Comparison of ENCODE assay signal across 13 cellular contexts in genomic region chr3:106242779-106243178, GRCh38.
DNase-seq lines count a peak whose midpoint lies in the region; ATAC-seq and TF ChIP-seq lines count a peak whose summit lies in the region.
"Had no signal": no experiment of that assay in that cellular context is flagged by ENCODE, and none has a peak within 500 bp of the region (broad histone marks: within the 10 kb centered on the region; RNA-seq: fewer than 3 reads in every experiment).

No MANE protein-coding gene starts in this region.

- H3K9me3 Mint-ChIP-seq in CD8-positive, alpha-beta T cell, result no peaks in the 10 kb centered on the region

- in situ Hi-C loops in IMR-90 (cut with MboI; ENCODE audit: low sequenced_read_pairs), result no loop called here

- peak overlapping the region; percentile 44 for H3K4ac ChIP-seq in IMR-90 (ENCODE audit: low read depth, low read length)

- no CpG with 5 or more reads among the region's 3 CpGs for WGBS in IMR-90 (ENCODE audit: extremely low coverage in 2 of 2, insufficient read length in 1 of 2), 2 experiments
- WGBS in heart right ventricle, 2 donors, result 88 to 92% methylated on average over 3 of the region's 3 CpGs
- WGBS in hepatocyte (ENCODE audit: low lambda C conversion rate, missing lambda C conversion rate), result 82% methylated on average over 3 of the region's 3 CpGs

- DNase-seq in GM20000 (ENCODE audit: low spot score) (peak; percentile 7), IMR-90 (no peak), medulla oblongata (ENCODE audit: extremely low spot score) (peak; percentile 29), heart right ventricle (no peak), hepatocyte (ENCODE audit: low spot score) (no peak)
- no peak for DNase-seq in CD8-positive, alpha-beta T cell
- DNase-seq: effector CD8-positive, alpha-beta T cell; NCI-H2081; spleen; T1000 had no signal

- no peaks in the 10 kb centered on the region for H3K36me3 Mint-ChIP-seq in CD8-positive, alpha-beta T cell

- H2BK5ac ChIP-seq in IMR-90 (ENCODE audit: low read depth, low read length, poor library complexity, severe bottlenecking), result no peak overlapping the region

- no peak for TF ChIP-seq POLR2A in IMR-90 (IDR thresholded peaks at IDR 0.05; ENCODE audit: low read depth, low read length)

- no peaks in the 10 kb centered on the region; the same call in 1 of the 2 replicates for H3K9me1 ChIP-seq in IMR-90 (ENCODE audit: insufficient read depth, low read length)

- H3K36me3 ChIP-seq in IMR-90 (ENCODE audit: control insufficient read depth, insufficient read depth, low read length), result no peaks in the 10 kb centered on the region
- no peaks in the 10 kb centered on the region for H3K36me3 ChIP-seq in CD8-positive, alpha-beta T cell (ENCODE audit: insufficient read depth, low read length)
- no peaks in the 10 kb centered on the region for H3K36me3 ChIP-seq in heart right ventricle
- H3K36me3 ChIP-seq in hepatocyte (replicated peaks; ENCODE audit: insufficient read depth, low read depth), result no peaks in the 10 kb centered on the region
- H3K36me3 ChIP-seq: spleen had no signal

- H3K79me1 ChIP-seq in IMR-90 (ENCODE audit: low read depth in 1 of 2, low read length in 2 of 2), result no peaks in the 10 kb centered on the region

- POLR2A ChIA-PET in IMR-90 (lab: Charles Lee; ENCODE audit: unreplicated experiment), result no interaction called here
- POLR2A ChIA-PET in CD8-positive, alpha-beta T cell (lab: Charles Lee), result interaction anchor here (1.1 kb wide), 1 partner anchor 14 kb away, joined by 3 read pairs; no protein-coding TSS in a partner anchor

- no peak overlapping the region for H2AK5ac ChIP-seq in IMR-90 (ENCODE audit: low read depth, low read length)

- no peaks in the 10 kb centered on the region for H3K27me3 Mint-ChIP-seq in CD8-positive, alpha-beta T cell (ENCODE audit: low read depth)

- H3K4me1 Mint-ChIP-seq in CD8-positive, alpha-beta T cell (ENCODE audit: low read depth), result no peaks in the 10 kb centered on the region

- no peak overlapping the region for H3K4me3 ChIP-seq in IMR-90 (ENCODE audit: insufficient read depth, low read depth, low read length)
- no peak overlapping the region for H3K4me3 ChIP-seq in CD8-positive, alpha-beta T cell (ENCODE audit: low read depth, low read length)
- H3K4me3 ChIP-seq in heart right ventricle, result no peak overlapping the region
- no peak overlapping the region for H3K4me3 ChIP-seq in hepatocyte
- H3K4me3 ChIP-seq: spleen had no signal

- no TSS peak for BruUV-seq in IMR-90 (replicated peaks; lab: Mats Ljungman, UMichigan)

- no peaks in the 10 kb centered on the region for H3K79me2 ChIP-seq in hepatocyte

- no peak overlapping the region for H3K56ac ChIP-seq in IMR-90 (ENCODE audit: extremely low read depth, insufficient read depth, low read length)

- no peak overlapping the region for H3K4me3 Mint-ChIP-seq in CD8-positive, alpha-beta T cell

- H2AFZ ChIP-seq in IMR-90 (replicated peaks; ENCODE audit: low read length, poor library complexity) (no peak overlapping the region), hepatocyte (no peak overlapping the region)

- H3K9me3 ChIP-seq in IMR-90 (ENCODE audit: control insufficient read depth, insufficient read depth, low read length) (0 out of 2 replicates have a peak, but pooled peaks cover 2% of the 10 kb centered on the region), heart right ventricle (peaks cover 0 to 7% (median 0%) of the 10 kb centered on the region in 11 donors), hepatocyte (ENCODE audit: low read depth) (no peaks in the 10 kb centered on the region)
- H3K9me3 ChIP-seq in CD8-positive, alpha-beta T cell (ENCODE audit: low read length), result no peaks in the 10 kb centered on the region

- H4K20me1 ChIP-seq in IMR-90 (ENCODE audit: insufficient read depth, low read length) (no peaks in the 10 kb centered on the region), hepatocyte (ENCODE audit: insufficient read depth, poor library complexity, severe bottlenecking) (no peaks in the 10 kb centered on the region)

- no peak for TF ChIP-seq CTCF in GM20000 (IDR thresholded peaks at IDR 0.05; ENCODE audit: extremely low read depth, missing control alignments)
- no peak for TF ChIP-seq CTCF in IMR-90 (conservative IDR thresholded peaks at IDR 0.05; ENCODE audit: low read depth, low read length)
- TF ChIP-seq CTCF in CD8-positive, alpha-beta T cell (IDR thresholded peaks at IDR 0.05), result no peak
- no peak for TF ChIP-seq CTCF in heart right ventricle (IDR thresholded peaks at IDR 0.05)
- TF ChIP-seq CTCF in hepatocyte (IDR thresholded peaks at IDR 0.05; ENCODE audit: poor library complexity), result no peak

- ATAC-seq in GM18498 (IDR thresholded peaks at IDR 0.05; ENCODE audit: unreplicated experiment) (peak; percentile 79), IMR-90 (ENCODE audit: low read depth) (no peak), heart right ventricle (no peak), HG02981 (IDR thresholded peaks at IDR 0.05; ENCODE audit: unreplicated experiment) (no peak)
- no peak for ATAC-seq in CD8-positive, alpha-beta T cell

- H2BK120ac ChIP-seq in IMR-90 (ENCODE audit: low read depth, low read length), result peak overlapping the region; percentile 20; the same call in 1 of the 2 replicates

- H3K4me2 ChIP-seq in IMR-90 (ENCODE audit: low read depth, low read length) (no peak overlapping the region), hepatocyte (no peak overlapping the region)

- dilution Hi-C loops in IMR-90 (cut with HindIII; ENCODE audit: low sequenced_read_pairs, unreplicated experiment), result no loop called here

- no peak overlapping the region for H4K5ac ChIP-seq in IMR-90 (ENCODE audit: low read depth, low read length)

- H3K27ac ChIP-seq in IMR-90 (ENCODE audit: insufficient read depth, low read length) (no peak overlapping the region), heart right ventricle (no peak overlapping the region), hepatocyte (no peak overlapping the region)
- H3K27ac ChIP-seq in CD8-positive, alpha-beta T cell (ENCODE audit: low read depth, low read length), result no peak overlapping the region
- H3K27ac ChIP-seq: C4-2B, spleen had no signal

- no peak overlapping the region for H2BK15ac ChIP-seq in IMR-90 (ENCODE audit: low read depth, low read length)

- H3K27me3 ChIP-seq in IMR-90 (ENCODE audit: control insufficient read depth, insufficient read depth, low read length), result no peaks in the 10 kb centered on the region
- no peaks in the 10 kb centered on the region for H3K27me3 ChIP-seq in CD8-positive, alpha-beta T cell (ENCODE audit: insufficient read depth, low read length)
- no peaks in the 10 kb centered on the region for H3K27me3 ChIP-seq in heart right ventricle
- no peaks in the 10 kb centered on the region for H3K27me3 ChIP-seq in hepatocyte
- H3K27me3 ChIP-seq: spleen had no signal

- H3K14ac ChIP-seq in IMR-90 (replicated peaks; ENCODE audit: low read depth, low read length), result no peak overlapping the region

- H3K18ac ChIP-seq in IMR-90 (ENCODE audit: low read depth, low read length), result no peak overlapping the region

- H3K23ac ChIP-seq in IMR-90 (ENCODE audit: low read depth, low read length), result peak overlapping the region; percentile 59; the same call in 1 of the 2 replicates

- 0 out of 4 replicates have a peak overlapping the region, but pooled peaks of 1 of the 2 experiments have one; percentile 10 for H4K8ac ChIP-seq in IMR-90 (ENCODE audit: low read depth in 2 of 2, low read length in 2 of 2)

- H4K91ac ChIP-seq in IMR-90 (ENCODE audit: insufficient read depth, low read depth, low read length), result no peak overlapping the region

- H3K4me1 ChIP-seq in IMR-90 (ENCODE audit: control insufficient read depth, insufficient read depth, low read length), result peaks cover 2% of the 10 kb centered on the region
- no peaks in the 10 kb centered on the region for H3K4me1 ChIP-seq in CD8-positive, alpha-beta T cell (ENCODE audit: insufficient read depth, low read length)
- H3K4me1 ChIP-seq in heart right ventricle, result no peaks in the 10 kb centered on the region
- H3K4me1 ChIP-seq in hepatocyte (ENCODE audit: insufficient read depth), result no peaks in the 10 kb centered on the region
- H3K4me1 ChIP-seq: spleen had no signal

- no peak for TF ChIP-seq RAD21 in IMR-90 (IDR thresholded peaks at IDR 0.05; ENCODE audit: low read length)

- H3K9me2 ChIP-seq in hepatocyte (replicated peaks; ENCODE audit: insufficient read depth), result no peaks in the 10 kb centered on the region

- H3K27ac Mint-ChIP-seq in CD8-positive, alpha-beta T cell, result no peak overlapping the region

- CTCF ChIA-PET in IMR-90 (lab: Yijun Ruan, JAX), result no interaction called here
- CTCF ChIA-PET in CD8-positive, alpha-beta T cell (lab: Charles Lee), result no interaction called here

- intact Hi-C loops in IMR-90 (cut with micrococcal nuclease) (no loop called here), heart right ventricle (cut with DNase I) (no loop called here)
- intact Hi-C loops in CD8-positive, alpha-beta T cell (cut with DNase I, micrococcal nuclease), result no loop called here

- no peak overlapping the region for H3K9ac ChIP-seq in IMR-90 (ENCODE audit: low read depth, low read length)

- no peak overlapping the region for H2AK9ac ChIP-seq in IMR-90 (replicated peaks; ENCODE audit: low read depth, low read length, poor library complexity)

- H2BK20ac ChIP-seq in IMR-90 (ENCODE audit: low read depth, low read length), result peak overlapping the region; percentile 40; the same call in 1 of the 2 replicates

TF ChIP-seq in IMR-90, 13 proteins besides CTCF, POLR2A, EP300 and RAD21:
- TF ChIP-seq CHD1 (IDR thresholded peaks at IDR 0.05; ENCODE audit: low read depth, low read length) (no peak), MAZ (IDR thresholded peaks at IDR 0.05; ENCODE audit: borderline replicate concordance, low read depth, low read length) (no peak), SMC3 (IDR thresholded peaks at IDR 0.05; ENCODE audit: low read depth, low read length) (no peak), MAFK (IDR thresholded peaks at IDR 0.05; ENCODE audit: low read depth, low read length) (peak; percentile 43; the same call in 1 of the 2 replicates)

Comparison
In these comparisons a context has a peak if more than half of its experiments do, and no peak if none do; other contexts are left out.
1. DNase-seq: peak in GM20000 (single experiment) and medulla oblongata (single experiment); none in IMR-90 (single experiment), CD8-positive, alpha-beta T cell (0 of 7), heart right ventricle (0 of 2) and hepatocyte (single experiment).